Comparison of ENCODE assay signal across 11 cellular contexts in the genomic region with DNA sequence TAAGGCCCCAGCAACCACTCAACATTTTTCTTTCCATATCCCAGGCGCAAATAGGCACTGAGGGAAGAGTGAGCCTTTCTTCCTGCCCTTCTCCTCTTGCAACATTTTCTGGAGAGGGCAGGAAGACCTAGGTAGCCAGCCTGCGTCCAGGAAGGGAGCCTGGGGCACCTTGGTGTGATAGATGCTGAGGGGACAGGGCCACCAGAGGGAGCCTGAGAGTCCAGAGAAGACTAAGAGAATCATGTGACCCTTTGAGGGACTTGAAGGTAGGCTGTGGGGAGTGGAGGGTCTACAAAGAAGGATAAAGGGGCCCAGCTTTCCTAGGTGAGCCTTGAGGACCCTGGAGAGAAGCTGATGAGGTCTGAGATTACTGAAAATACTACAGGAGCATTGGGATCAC.
DNase-seq lines count a peak whose midpoint lies in the region; ATAC-seq and TF ChIP-seq lines count a peak whose summit lies in the region.
"Had no signal": no experiment of that assay in that cellular context is flagged by ENCODE, and none has a peak within 500 bp of the region (broad histone marks: within the 10 kb centered on the region; RNA-seq: fewer than 3 reads in every experiment).

No MANE protein-coding gene starts in this region.

- no peak for DNase-seq in DND-41
- DNase-seq in RKO (ENCODE audit: low spot score): peak; percentile 38
- peak in 1 of 2 donors; percentile 48 for DNase-seq in left colon
- no peak for DNase-seq in left lung
- no peak for DNase-seq in natural killer cell treated with Interleukin-12 subunit alpha and Interleukin-12 subunit beta and Interleukin-15 and Interleukin-18, amount 100 ng/mL, for 72 hours (ENCODE audit: low spot score)
- DNase-seq in T-helper 1 cell: no peak
- DNase-seq: NCI-H2107, upper lobe of left lung had no signal

- H3K79me2 ChIP-seq in DND-41 (ENCODE audit: insufficient read depth, low read length): no peaks in the 10 kb centered on the region

- H3K9ac ChIP-seq in DND-41 (ENCODE audit: low read depth, low read length): no peak overlapping the region

- ATAC-seq in DND-41 (ENCODE audit: insufficient read depth, low read depth) (no peak), GM21390 (IDR thresholded peaks at IDR 0.05; ENCODE audit: unreplicated experiment) (peak; percentile 62), left colon (peak; percentile 46), GM18511 (IDR thresholded peaks at IDR 0.05; ENCODE audit: unreplicated experiment) (no peak), left lung (no peak)
- ATAC-seq in natural killer cell treated with Interleukin-12 subunit alpha and Interleukin-12 subunit beta and Interleukin-15 and Interleukin-18, amount 100 ng/mL, for 72 hours: no peak

- no peaks in the 10 kb centered on the region for H3K36me3 ChIP-seq in DND-41 (ENCODE audit: insufficient read depth, low read length)
- H3K36me3 ChIP-seq in left lung: no peaks in the 10 kb centered on the region
- H3K36me3 ChIP-seq: upper lobe of left lung had no signal

- intact Hi-C loops in left colon (cut with DNase I, micrococcal nuclease): no loop called here
- intact Hi-C loops in left lung (cut with DNase I): no loop called here

- H3K4me1 ChIP-seq in DND-41 (ENCODE audit: insufficient read depth, low read length) (no peaks in the 10 kb centered on the region), left lung (no peaks in the 10 kb centered on the region)
- H3K4me1 ChIP-seq: upper lobe of left lung had no signal

- no peak overlapping the region for H2AFZ ChIP-seq in DND-41 (ENCODE audit: low read depth, low read length)

- peaks cover 2% of the 10 kb centered on the region for H3K9me3 Mint-ChIP-seq in natural killer cell treated with Interleukin-12 subunit alpha and Interleukin-12 subunit beta and Interleukin-15 and Interleukin-18, amount 100 ng/mL, for 72 hours
- H3K9me3 Mint-ChIP-seq: activated naive CD4-positive, alpha-beta T cell treated with anti-CD3 and anti-CD28 coated beads, Interleukin-2, amount 50 U/mL, for 24 hours had no signal

- no peaks in the 10 kb centered on the region for H4K20me1 ChIP-seq in DND-41 (ENCODE audit: insufficient read depth, low read length)

- H3K4me1 Mint-ChIP-seq in natural killer cell treated with Interleukin-12 subunit alpha and Interleukin-12 subunit beta and Interleukin-15 and Interleukin-18, amount 100 ng/mL, for 72 hours (ENCODE audit: low read depth in 2 of 2): no peaks in the 10 kb centered on the region
- H3K4me1 Mint-ChIP-seq: activated naive CD4-positive, alpha-beta T cell treated with anti-CD3 and anti-CD28 coated beads, Interleukin-2, amount 50 U/mL, for 24 hours had no signal

- peak; percentile 33 for TF ChIP-seq CTCF in DND-41 (IDR thresholded peaks at IDR 0.05; ENCODE audit: borderline replicate concordance, extremely low read depth, low read length, poor library complexity, severe bottlenecking)
- no peak for TF ChIP-seq CTCF in left lung (IDR thresholded peaks at IDR 0.05)

- no peaks in the 10 kb centered on the region for H3K27me3 Mint-ChIP-seq in natural killer cell treated with Interleukin-12 subunit alpha and Interleukin-12 subunit beta and Interleukin-15 and Interleukin-18, amount 100 ng/mL, for 72 hours
- H3K27me3 Mint-ChIP-seq: activated naive CD4-positive, alpha-beta T cell treated with anti-CD3 and anti-CD28 coated beads, Interleukin-2, amount 50 U/mL, for 24 hours had no signal

- H3K4me3 Mint-ChIP-seq in natural killer cell treated with Interleukin-12 subunit alpha and Interleukin-12 subunit beta and Interleukin-15 and Interleukin-18, amount 100 ng/mL, for 72 hours: no peak overlapping the region
- H3K4me3 Mint-ChIP-seq: activated naive CD4-positive, alpha-beta T cell treated with anti-CD3 and anti-CD28 coated beads, Interleukin-2, amount 50 U/mL, for 24 hours had no signal

- H3K27me3 ChIP-seq in DND-41 (ENCODE audit: insufficient read depth, low read length, poor library complexity): no peaks in the 10 kb centered on the region
- H3K27me3 ChIP-seq in left lung: no peaks in the 10 kb centered on the region
- H3K27me3 ChIP-seq: upper lobe of left lung had no signal

- no peak overlapping the region for H3K4me2 ChIP-seq in DND-41 (ENCODE audit: insufficient read depth, low read length)

- no peaks in the 10 kb centered on the region for H3K36me3 Mint-ChIP-seq in natural killer cell treated with Interleukin-12 subunit alpha and Interleukin-12 subunit beta and Interleukin-15 and Interleukin-18, amount 100 ng/mL, for 72 hours
- H3K36me3 Mint-ChIP-seq: activated naive CD4-positive, alpha-beta T cell treated with anti-CD3 and anti-CD28 coated beads, Interleukin-2, amount 50 U/mL, for 24 hours had no signal

- H3K4me3 ChIP-seq in DND-41 (ENCODE audit: low read depth in 1 of 2, low read length in 2 of 2) (no peak overlapping the region), left lung (no peak overlapping the region)
- H3K4me3 ChIP-seq: upper lobe of left lung had no signal

- no peak overlapping the region for H3K27ac Mint-ChIP-seq in natural killer cell treated with Interleukin-12 subunit alpha and Interleukin-12 subunit beta and Interleukin-15 and Interleukin-18, amount 100 ng/mL, for 72 hours
- H3K27ac Mint-ChIP-seq: activated naive CD4-positive, alpha-beta T cell treated with anti-CD3 and anti-CD28 coated beads, Interleukin-2, amount 50 U/mL, for 24 hours had no signal

- peaks cover 2% of the 10 kb centered on the region for H3K9me3 ChIP-seq in DND-41 (ENCODE audit: insufficient read depth, low read length, severe bottlenecking)
- H3K9me3 ChIP-seq in left lung: peaks cover 0 to 4% of the 10 kb centered on the region in 2 donors
- H3K9me3 ChIP-seq: upper lobe of left lung had no signal

- H3K27ac ChIP-seq in DND-41 (ENCODE audit: low read length) (no peak overlapping the region), left lung (no peak overlapping the region)
- H3K27ac ChIP-seq: upper lobe of left lung had no signal

Comparison
In these comparisons a context has a peak if more than half of its experiments do, and no peak if none do; other contexts are left out.
1. ATAC-seq: peak in GM21390 (single experiment) and left colon (single experiment); none in DND-41 (single experiment), GM18511 (single experiment), left lung (single experiment) and natural killer cell treated with Interleukin-12 subunit alpha and Interleukin-12 subunit beta and Interleukin-15 and Interleukin-18, amount 100 ng/mL, for 72 hours (0 of 2).